ENCODE assay signal across 11 cellular contexts in genomic region chr7:41058986-41059741, GRCh38.
A peak's percentile ranks its signal among the peaks of the same experiment; 100 is the strongest.
DNase-seq lines count a peak whose midpoint lies in the region; ATAC-seq and TF ChIP-seq lines count a peak whose summit lies in the region.
"Had no signal": no experiment of that assay in that cellular context is flagged by ENCODE, and none has a peak within 500 bp of the region (broad histone marks: within the 10 kb centered on the region; RNA-seq: fewer than 3 reads in every experiment).

No MANE protein-coding gene starts in this region.

- H3F3A ChIP-seq in GM23248 (ENCODE audit: insufficient read depth), result no peaks in the 10 kb centered on the region

- H3K4me3 ChIP-seq in GM23248, result no peak overlapping the region
- H3K4me3 ChIP-seq in fibroblast of mammary gland (ENCODE audit: control insufficient read depth, low read depth, low read length), result no peak overlapping the region

- intact Hi-C loops in left ventricle myocardium superior (cut with micrococcal nuclease), result no loop called here

- no peak overlapping the region for H3K27ac ChIP-seq in GM23248

- H4K20me1 ChIP-seq in GM23248 (ENCODE audit: insufficient read depth), result no peaks in the 10 kb centered on the region

- H3K27me3 ChIP-seq in GM23248 (replicated peaks; ENCODE audit: insufficient read depth), result 0 out of 2 replicates have a peak, but pooled peaks cover 3% of the 10 kb centered on the region

- ATAC-seq in left ventricle myocardium superior, result no peak
- ATAC-seq: activated CD4-positive, alpha-beta T cell treated with anti-CD3 and anti-CD28 coated beads for 36 hours had no signal

- in situ Hi-C loops in GM23248 (cut with MboI), result no loop called here

- DNase-seq in GM23248 (peak; percentile 21), NCI-H69 (lab: John Stamatoyannopoulos, UW) (peak; percentile 99), fibroblast of mammary gland (ENCODE audit: low read depth) (peak; percentile 57), myocyte (ENCODE audit: low read depth) (peak; percentile 35), KG1 (lab: John Stamatoyannopoulos, UW) (no peak), left ventricle myocardium superior (no peak), GM10266 (ENCODE audit: extremely low spot score) (no peak)
- DNase-seq: activated CD4-positive, alpha-beta T cell treated with anti-CD3 and anti-CD28 coated beads for 36 hours; activated effector memory CD4-positive, alpha-beta T cell treated with Interleukin-2 at 50 U/mL for 16 hours; CD4-positive, CD25-positive, alpha-beta regulatory T cell; NCI-H446 had no signal

- TF ChIP-seq CTCF in fibroblast of mammary gland (conservative IDR thresholded peaks at IDR 0.05; ENCODE audit: control insufficient read depth, insufficient read depth, low read depth, low read length) (no peak), GM10266 (IDR thresholded peaks at IDR 0.05; ENCODE audit: control insufficient read depth, insufficient read depth, low read depth, missing control alignments) (no peak)

- no peak overlapping the region for H3K9ac ChIP-seq in GM23248

- H2AFZ ChIP-seq in GM23248, result no peak overlapping the region

- no peaks in the 10 kb centered on the region for H3K9me2 ChIP-seq in GM23248 (ENCODE audit: insufficient read depth)

- H3K4me2 ChIP-seq in GM23248 (ENCODE audit: unreplicated experiment), result no peak overlapping the region

- WGBS in GM23248 (ENCODE audit: low coverage in 1 of 2, low lambda C conversion rate in 2 of 2, missing lambda C conversion rate in 2 of 2), 2 experiments, result 96% methylated on average over 4 of the region's 4 CpGs

- H3K4me1 ChIP-seq in GM23248 (ENCODE audit: insufficient read depth), result 0 out of 2 replicates have a peak, but pooled peaks cover under 1% of the 10 kb centered on the region

- no peaks in the 10 kb centered on the region for H3K9me3 ChIP-seq in GM23248 (ENCODE audit: low read depth)

- H3K36me3 ChIP-seq in GM23248 (ENCODE audit: low read depth), result no peaks in the 10 kb centered on the region

- no peaks in the 10 kb centered on the region for H3K79me2 ChIP-seq in GM23248 (ENCODE audit: insufficient read depth)

Comparison
In these comparisons a context has a peak if more than half of its experiments do, and no peak if none do; other contexts are left out.
1. DNase-seq: peak in GM23248 (single experiment), NCI-H69 (single experiment), fibroblast of mammary gland (single experiment) and myocyte (single experiment); none in KG1 (single experiment), left ventricle myocardium superior (single experiment) and GM10266 (single experiment).